12 cellular contexts compared by ENCODE assay signal in genomic region chr5:98930972-98931762, GRCh38. TPM values are rescaled to one million over a fixed set of nuclear protein-coding genes. Genes with fewer than 3 reads are reported as not detected.
DNase-seq lines count a peak whose midpoint lies in the region; ATAC-seq and TF ChIP-seq lines count a peak whose summit lies in the region.
"Had no signal": no experiment of that assay in that cellular context is flagged by ENCODE, and none has a peak within 500 bp of the region (broad histone marks: within the 10 kb centered on the region; RNA-seq: fewer than 3 reads in every experiment).

No MANE protein-coding gene starts in this region.

- H3K4me3 ChIP-seq in gastroesophageal sphincter (no peak overlapping the region), skeletal muscle tissue (ENCODE audit: low read length in 3 of 3) (no peak overlapping the region)

- no peaks in the 10 kb centered on the region for H3K27me3 ChIP-seq in gastroesophageal sphincter
- H3K27me3 ChIP-seq in skeletal muscle tissue (ENCODE audit: control insufficient read depth in 3 of 3, insufficient read depth in 3 of 3, low read length in 3 of 3), result no peaks in the 10 kb centered on the region

- CTCF ChIA-PET in activated CD8-positive, alpha-beta memory T cell treated with anti-CD3 and anti-CD28 coated beads, Interleukin-2, amount 10 ng/mL, durations not matched to agents 7 days and 5 days (lab: Charles Lee), result no interaction called here
- CTCF ChIA-PET in WTC11 (lab: Charles Lee), result no interaction called here

- no peak for TF ChIP-seq CTCF in WTC11 (IDR thresholded peaks at IDR 0.05)
- TF ChIP-seq CTCF in gastroesophageal sphincter (IDR thresholded peaks at IDR 0.05), result no peak
- no peak for TF ChIP-seq CTCF in GM10266 (IDR thresholded peaks at IDR 0.05; ENCODE audit: control insufficient read depth, insufficient read depth, low read depth, missing control alignments)

- no peaks in the 10 kb centered on the region for H3K9me3 Mint-ChIP-seq in activated CD8-positive, alpha-beta memory T cell treated with anti-CD3 and anti-CD28 coated beads, Interleukin-2, amount 10 ng/mL, durations not matched to agents 7 days and 5 days (ENCODE audit: low read depth)
- H3K9me3 Mint-ChIP-seq in WTC11, result no peaks in the 10 kb centered on the region

- no peak for DNase-seq in activated CD8-positive, alpha-beta memory T cell treated with anti-CD3 and anti-CD28 coated beads, Interleukin-2, amount 10 ng/mL, durations not matched to agents 7 days and 5 days
- no peak for DNase-seq in activated CD8-positive, alpha-beta memory T cell treated with anti-CD3 and anti-CD28 coated beads, Interleukin-2, amount 50 U/mL, for 48 hours
- DNase-seq in WTC11 (ENCODE audit: low spot score) (no peak), HK-2 (ENCODE audit: unreplicated experiment) (no peak), GM10266 (ENCODE audit: extremely low spot score) (no peak)
- no peak for DNase-seq in stimulated activated CD4-positive, alpha-beta T cell treated with anti-CD3 and anti-CD28 coated beads, Interleukin-1b, Interleukin-23, amount 100 ng/mL, for 48 hours
- DNase-seq: left colon, NCI-H1694 treated with DMSO at 0.1 percent for 48 hours, posterior cingulate gyrus, substantia nigra had no signal

- H3K36me3 Mint-ChIP-seq in activated CD8-positive, alpha-beta memory T cell treated with anti-CD3 and anti-CD28 coated beads, Interleukin-2, amount 10 ng/mL, durations not matched to agents 7 days and 5 days, result peaks cover 21% of the 10 kb centered on the region
- no peaks in the 10 kb centered on the region for H3K36me3 Mint-ChIP-seq in WTC11

- peak overlapping the region; percentile 98 for H3K4me3 Mint-ChIP-seq in activated CD8-positive, alpha-beta memory T cell treated with anti-CD3 and anti-CD28 coated beads, Interleukin-2, amount 10 ng/mL, durations not matched to agents 7 days and 5 days
- H3K4me3 Mint-ChIP-seq in WTC11, result 0 out of 2 replicates have a peak overlapping the region, but pooled peaks have one; percentile 20

- H3K27me3 Mint-ChIP-seq in activated CD8-positive, alpha-beta memory T cell treated with anti-CD3 and anti-CD28 coated beads, Interleukin-2, amount 10 ng/mL, durations not matched to agents 7 days and 5 days, result no peaks in the 10 kb centered on the region
- no peaks in the 10 kb centered on the region for H3K27me3 Mint-ChIP-seq in WTC11 (ENCODE audit: low read depth)

- POLR2A ChIA-PET in WTC11 (lab: Charles Lee), result no interaction called here

- TF ChIP-seq EP300 in gastroesophageal sphincter (IDR thresholded peaks at IDR 0.05), result no peak

- H3K27ac Mint-ChIP-seq in activated CD8-positive, alpha-beta memory T cell treated with anti-CD3 and anti-CD28 coated beads, Interleukin-2, amount 10 ng/mL, durations not matched to agents 7 days and 5 days, result peak overlapping the region; percentile 100
- H3K27ac Mint-ChIP-seq in WTC11, result no peak overlapping the region

- H3K9me3 ChIP-seq in gastroesophageal sphincter, result no peaks in the 10 kb centered on the region
- no peaks in the 10 kb centered on the region for H3K9me3 ChIP-seq in skeletal muscle tissue (ENCODE audit: control insufficient read depth in 3 of 3, low read length in 3 of 3)

- no peak for ATAC-seq in activated CD8-positive, alpha-beta memory T cell treated with anti-CD3 and anti-CD28 coated beads, Interleukin-2, amount 10 ng/mL, durations not matched to agents 7 days and 5 days
- ATAC-seq in WTC11 (no peak), gastroesophageal sphincter (no peak)
- ATAC-seq: left colon had no signal

- no peak for TF ChIP-seq POLR2A in gastroesophageal sphincter (IDR thresholded peaks at IDR 0.05)

- H3K36me3 ChIP-seq in gastroesophageal sphincter, result no peaks in the 10 kb centered on the region
- peaks cover 0 to 4% (median 0%) of the 10 kb centered on the region in 3 donors for H3K36me3 ChIP-seq in skeletal muscle tissue (ENCODE audit: control insufficient read depth in 3 of 3, insufficient read depth in 3 of 3, low read length in 3 of 3)

- H3K9ac ChIP-seq in skeletal muscle tissue (ENCODE audit: low read depth in 1 of 3, low read length in 3 of 3), result peak overlapping the region in 1 of 3 donors; percentile 27

- H3K27ac ChIP-seq in gastroesophageal sphincter (peak overlapping the region in 3 of 4 donors; percentile 16 to 99 (median 99)), skeletal muscle tissue (ENCODE audit: low read depth, low read length) (peak overlapping the region; percentile 100)

- 67 to 73% methylated on average over 5 of the region's 5 CpGs for whole genome bisulfite sequencing in gastroesophageal sphincter (ENCODE audit: low coverage in 1 of 2), 2 donors

- H3K4me1 ChIP-seq in gastroesophageal sphincter, result peaks cover 2 to 72% (median 5%) of the 10 kb centered on the region in 3 donors
- peaks cover 22 to 41% (median 35%) of the 10 kb centered on the region in 3 donors for H3K4me1 ChIP-seq in skeletal muscle tissue (ENCODE audit: control insufficient read depth in 3 of 3, insufficient read depth in 3 of 3, low read length in 3 of 3)

- H3K4me1 Mint-ChIP-seq in activated CD8-positive, alpha-beta memory T cell treated with anti-CD3 and anti-CD28 coated beads, Interleukin-2, amount 10 ng/mL, durations not matched to agents 7 days and 5 days, result peaks cover 40% of the 10 kb centered on the region
- H3K4me1 Mint-ChIP-seq in WTC11, result peaks cover 28% of the 10 kb centered on the region

TF ChIP-seq in WTC11, 78 proteins besides CTCF, POLR2A, EP300 and RAD21:
- TF ChIP-seq, protein P1, sequence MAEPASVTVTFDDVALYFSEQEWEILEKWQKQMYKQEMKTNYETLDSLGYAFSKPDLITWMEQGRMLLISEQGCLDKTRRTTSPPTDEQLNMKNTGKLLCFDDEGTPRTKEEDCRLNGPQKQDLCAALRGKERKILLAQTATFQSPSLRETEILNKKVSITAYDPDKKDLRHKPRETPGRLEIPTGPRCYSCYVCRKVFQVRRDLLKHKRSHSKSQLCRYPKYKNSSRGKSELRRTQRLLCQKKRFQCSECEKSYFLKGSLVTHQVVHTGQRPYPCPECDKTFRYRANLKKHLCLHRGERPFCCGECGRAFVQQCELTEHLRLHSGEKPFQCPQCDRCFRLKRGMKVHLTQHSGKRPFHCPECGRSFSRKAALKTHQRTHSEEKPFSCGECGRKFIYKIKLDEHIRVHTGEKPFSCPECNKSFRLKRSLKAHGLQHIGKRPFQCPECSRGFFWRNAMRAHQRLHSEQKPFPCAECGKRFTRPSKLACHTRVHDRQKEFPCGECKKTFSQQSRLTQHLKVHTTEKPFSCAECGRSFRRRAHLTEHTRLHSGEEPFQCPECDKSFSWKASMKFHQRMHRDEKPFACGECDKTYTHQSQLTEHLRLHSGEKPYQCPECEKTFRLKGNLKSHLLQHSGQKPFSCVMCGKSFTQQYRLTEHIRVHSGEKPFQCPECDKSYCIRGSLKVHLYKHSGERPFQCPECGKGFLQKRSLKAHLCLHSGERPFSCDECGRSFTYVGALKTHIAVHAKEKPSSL (CRISPR knock-in tag; conservative IDR thresholded peaks at IDR 0.05), result no peak
- no peak for TF ChIP-seq JUN (CRISPR knock-in tag; IDR thresholded peaks at IDR 0.05)
- no peak for TF ChIP-seq SP1 (CRISPR knock-in tag; conservative IDR thresholded peaks at IDR 0.05)
- no peak for TF ChIP-seq ZBTB21 (CRISPR knock-in tag; IDR thresholded peaks at IDR 0.05; ENCODE audit: borderline replicate concordance)
- TF ChIP-seq, protein P2, sequence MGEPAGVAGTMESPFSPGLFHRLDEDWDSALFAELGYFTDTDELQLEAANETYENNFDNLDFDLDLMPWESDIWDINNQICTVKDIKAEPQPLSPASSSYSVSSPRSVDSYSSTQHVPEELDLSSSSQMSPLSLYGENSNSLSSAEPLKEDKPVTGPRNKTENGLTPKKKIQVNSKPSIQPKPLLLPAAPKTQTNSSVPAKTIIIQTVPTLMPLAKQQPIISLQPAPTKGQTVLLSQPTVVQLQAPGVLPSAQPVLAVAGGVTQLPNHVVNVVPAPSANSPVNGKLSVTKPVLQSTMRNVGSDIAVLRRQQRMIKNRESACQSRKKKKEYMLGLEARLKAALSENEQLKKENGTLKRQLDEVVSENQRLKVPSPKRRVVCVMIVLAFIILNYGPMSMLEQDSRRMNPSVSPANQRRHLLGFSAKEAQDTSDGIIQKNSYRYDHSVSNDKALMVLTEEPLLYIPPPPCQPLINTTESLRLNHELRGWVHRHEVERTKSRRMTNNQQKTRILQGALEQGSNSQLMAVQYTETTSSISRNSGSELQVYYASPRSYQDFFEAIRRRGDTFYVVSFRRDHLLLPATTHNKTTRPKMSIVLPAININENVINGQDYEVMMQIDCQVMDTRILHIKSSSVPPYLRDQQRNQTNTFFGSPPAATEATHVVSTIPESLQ (CRISPR knock-in tag; IDR thresholded peaks at IDR 0.05), result no peak

RNA-seq across cellular contexts. Expression of gene CHD1, which starts 2.4 kb away (rescaled TPM):
- 10 to 100 TPM; 40.9 to 49.3 TPM for total RNA-seq in activated CD8-positive, alpha-beta memory T cell treated with anti-CD3 and anti-CD28 coated beads, Interleukin-2, amount 10 ng/mL, durations not matched to agents 7 days and 5 days
- total RNA-seq in WTC11 (2021) (39.9 to 42.0 TPM (median 41.8 TPM) in 3 replicates), gastroesophageal sphincter (10 to 100 TPM; 22.7 to 58.1 (median 48.2) TPM), skeletal muscle tissue (50.6 TPM)
